ENCODE assay signal across 9 cellular contexts in genomic region chr5:142280066-142281011, GRCh38. TPM values are rescaled to one million over a fixed set of nuclear protein-coding genes. Genes with fewer than 3 reads are reported as not detected.
DNase-seq lines count a peak whose midpoint lies in the region; ATAC-seq and TF ChIP-seq lines count a peak whose summit lies in the region.
"Had no signal": no experiment of that assay in that cellular context is flagged by ENCODE, and none has a peak within 500 bp of the region (broad histone marks: within the 10 kb centered on the region; RNA-seq: fewer than 3 reads in every experiment).

No MANE protein-coding gene starts in this region.

- no peak overlapping the region for H3K4me2 ChIP-seq in SK-N-SH

- H3K9ac ChIP-seq in SK-N-SH, result no peak overlapping the region

- no peak for TF ChIP-seq RAD21 in SK-N-SH (IDR thresholded peaks at IDR 0.05; ENCODE audit: low read length)

- H3K4me3 Mint-ChIP-seq in nephron progenitor cell, result peak overlapping the region; percentile 60
- H3K4me3 Mint-ChIP-seq: activated naive CD8-positive, alpha-beta T cell treated with anti-CD3 and anti-CD28 coated beads for 36 hours had no signal

- H3K36me3 Mint-ChIP-seq in nephron progenitor cell (ENCODE audit: low read depth), result no peaks in the 10 kb centered on the region
- H3K36me3 Mint-ChIP-seq: activated naive CD8-positive, alpha-beta T cell treated with anti-CD3 and anti-CD28 coated beads for 36 hours had no signal

- H3K4me1 ChIP-seq in SK-N-SH (ENCODE audit: control insufficient read depth in 1 of 2, insufficient read depth in 2 of 2, low read depth in 1 of 2, low read length in 1 of 2) (peaks cover 0 to 28% of the 10 kb centered on the region in 2 experiments; a peak in 1 of 4 replicates), cardiac muscle cell (ENCODE audit: low read depth) (peaks cover 17% of the 10 kb centered on the region)

- H3K4me1 Mint-ChIP-seq in nephron progenitor cell, result peaks cover 82% of the 10 kb centered on the region
- H3K4me1 Mint-ChIP-seq: activated naive CD8-positive, alpha-beta T cell treated with anti-CD3 and anti-CD28 coated beads for 36 hours had no signal

- H3K27me3 ChIP-seq in SK-N-SH (ENCODE audit: insufficient read depth) (no peaks in the 10 kb centered on the region), cardiac muscle cell (no peaks in the 10 kb centered on the region)

- peak overlapping the region in 1 of 2 experiments; percentile 58; a peak in 1 of 4 replicates for H3K27ac ChIP-seq in SK-N-SH (ENCODE audit: low read depth in 2 of 2, low read length in 1 of 2)
- peak overlapping the region; percentile 84 for H3K27ac ChIP-seq in cardiac muscle cell

- peak overlapping the region; percentile 100 for H3K27ac Mint-ChIP-seq in nephron progenitor cell
- H3K27ac Mint-ChIP-seq: activated naive CD8-positive, alpha-beta T cell treated with anti-CD3 and anti-CD28 coated beads for 36 hours had no signal

- H3K9me3 ChIP-seq in SK-N-SH, result no peaks in the 10 kb centered on the region
- H3K9me3 ChIP-seq in cardiac muscle cell (ENCODE audit: low read depth), result no peaks in the 10 kb centered on the region

- no peaks in the 10 kb centered on the region for H3K79me2 ChIP-seq in SK-N-SH (ENCODE audit: insufficient read depth)

- H3K9me3 Mint-ChIP-seq in nephron progenitor cell, result no peaks in the 10 kb centered on the region
- H3K9me3 Mint-ChIP-seq: activated naive CD8-positive, alpha-beta T cell treated with anti-CD3 and anti-CD28 coated beads for 36 hours had no signal

- no peaks in the 10 kb centered on the region for H3K27me3 Mint-ChIP-seq in nephron progenitor cell (ENCODE audit: low read depth, poor library complexity)
- H3K27me3 Mint-ChIP-seq: activated naive CD8-positive, alpha-beta T cell treated with anti-CD3 and anti-CD28 coated beads for 36 hours had no signal

- H3K4me3 ChIP-seq in AG10803 (ENCODE audit: low read length), result no peak overlapping the region
- no peak overlapping the region for H3K4me3 ChIP-seq in SK-N-SH (ENCODE audit: low read depth in 2 of 2, low read length in 1 of 2)
- H3K4me3 ChIP-seq in cardiac muscle cell, result no peak overlapping the region

- POLR2A ChIA-PET in SK-N-SH (lab: Yijun Ruan, JAX), result interaction anchor here (1.2 kb wide), 1 partner anchor 45 kb away, joined by 3 read pairs; the partner anchor contains the start of gene SPRY4

- H3F3A ChIP-seq in SK-N-SH (replicated peaks; ENCODE audit: insufficient read depth), result peaks cover 3% of the 10 kb centered on the region

- no peak for TF ChIP-seq CTCF in AG10803 (conservative IDR thresholded peaks at IDR 0.05; ENCODE audit: low read length)
- TF ChIP-seq CTCF in SK-N-SH (IDR thresholded peaks at IDR 0.05), result no peak
- TF ChIP-seq CTCF in cardiac muscle cell (IDR thresholded peaks at IDR 0.05; ENCODE audit: low read depth, low read length), result no peak
- TF ChIP-seq CTCF in nephron progenitor cell (IDR thresholded peaks at IDR 0.05), result no peak
- no peak for TF ChIP-seq CTCF in omental fat pad (IDR thresholded peaks at IDR 0.05)

- no peaks in the 10 kb centered on the region for H4K20me1 ChIP-seq in SK-N-SH (ENCODE audit: insufficient read depth)

- CTCF ChIA-PET in SK-N-SH (lab: Yijun Ruan, JAX), result interaction anchor here (0.6 to 2.6 kb wide), 5 partner anchors 8 to 110 kb away, joined by 3 to 9 read pairs (median 4); partner anchors contain the start of gene SPRY4

- peak; percentile 36 for DNase-seq in AG10803 (ENCODE audit: low read depth)
- DNase-seq in SK-N-SH, result peak; percentile 47
- DNase-seq in cardiac muscle cell (ENCODE audit: low read depth in 1 of 2, low spot score in 1 of 2), result peak; percentile 81 to 84
- peak; percentile 84 for DNase-seq in nephron progenitor cell
- DNase-seq in NCI-H2107 treated with DMSO at 0.1 percent for 48 hours (lab: John Stamatoyannopoulos, UW; ENCODE audit: unreplicated experiment), result no peak
- no peak for DNase-seq in omental fat pad (ENCODE audit: low spot score)
- DNase-seq: activated naive CD8-positive, alpha-beta T cell treated with anti-CD3 and anti-CD28 coated beads for 36 hours had no signal

- no peak overlapping the region for H2AFZ ChIP-seq in SK-N-SH (ENCODE audit: low read depth)

- no peaks in the 10 kb centered on the region for H3K9me2 ChIP-seq in SK-N-SH

- no peak for ATAC-seq in GM21528 (IDR thresholded peaks at IDR 0.05; ENCODE audit: low FRiP score, unreplicated experiment)
- ATAC-seq in omental fat pad (ENCODE audit: low FRiP score), result no peak
- ATAC-seq in HG02884 (IDR thresholded peaks at IDR 0.05; ENCODE audit: unreplicated experiment), result no peak

- no peak for TF ChIP-seq EP300 in SK-N-SH (IDR thresholded peaks at IDR 0.05; ENCODE audit: borderline replicate concordance in 1 of 2, low read depth in 1 of 2, low read length in 1 of 2)

- H3K36me3 ChIP-seq in SK-N-SH (replicated peaks in 1 of 2; ENCODE audit: control insufficient read depth in 1 of 2, insufficient read depth in 2 of 2, low read length in 1 of 2), result no peaks in the 10 kb centered on the region
- no peaks in the 10 kb centered on the region for H3K36me3 ChIP-seq in cardiac muscle cell

- WGBS in SK-N-SH (ENCODE audit: low lambda C conversion rate), result 77% methylated on average over 11 of the region's 17 CpGs

TF ChIP-seq in SK-N-SH, 30 proteins besides CTCF, POLR2A, EP300 and RAD21:
- TF ChIP-seq TEAD4 (IDR thresholded peaks at IDR 0.05; ENCODE audit: borderline replicate concordance, insufficient read depth), result no peak
- no peak for TF ChIP-seq EZH2phosphoT487 (IDR thresholded peaks at IDR 0.05; ENCODE audit: borderline replicate concordance, low read depth)
- 0 out of 2 replicates have a peak, but pooled peaks have one; percentile 5 for TF ChIP-seq PBX3 (IDR thresholded peaks at IDR 0.05)

RNA-seq across cellular contexts. Expression of gene SPRY4, which starts 44.5 kb away (rescaled TPM):
- polyA plus RNA-seq in SK-N-SH (2012; rRNA removed), result 12.2 and 18.0 TPM in 2 replicates
- 6.7 and 9.0 TPM in 2 replicates for polyA plus RNA-seq in SK-N-SH (2012; cell fraction: cytosol; rRNA removed)
- 49.5 and 71.0 TPM in 2 replicates for polyA plus RNA-seq in SK-N-SH (2012; cell fraction: nucleus; rRNA removed)
- total RNA-seq in cardiac muscle cell, result 10.0 and 11.0 TPM in 2 replicates
- 4.4 and 7.3 TPM in 2 replicates for polyA plus RNA-seq in cardiac muscle cell
- total RNA-seq in omental fat pad, result 10 to 100 TPM; 40.4 to 93.5 (median 47.3) TPM

Comparison
In these comparisons a context has a peak if more than half of its experiments do, and no peak if none do; other contexts are left out.
1. DNase-seq: peak in AG10803 (single experiment), SK-N-SH (single experiment), cardiac muscle cell (2 of 2) and nephron progenitor cell (single experiment); none in NCI-H2107 treated with DMSO at 0.1 percent for 48 hours (single experiment) and omental fat pad (single experiment).